In the genomic region with DNA sequence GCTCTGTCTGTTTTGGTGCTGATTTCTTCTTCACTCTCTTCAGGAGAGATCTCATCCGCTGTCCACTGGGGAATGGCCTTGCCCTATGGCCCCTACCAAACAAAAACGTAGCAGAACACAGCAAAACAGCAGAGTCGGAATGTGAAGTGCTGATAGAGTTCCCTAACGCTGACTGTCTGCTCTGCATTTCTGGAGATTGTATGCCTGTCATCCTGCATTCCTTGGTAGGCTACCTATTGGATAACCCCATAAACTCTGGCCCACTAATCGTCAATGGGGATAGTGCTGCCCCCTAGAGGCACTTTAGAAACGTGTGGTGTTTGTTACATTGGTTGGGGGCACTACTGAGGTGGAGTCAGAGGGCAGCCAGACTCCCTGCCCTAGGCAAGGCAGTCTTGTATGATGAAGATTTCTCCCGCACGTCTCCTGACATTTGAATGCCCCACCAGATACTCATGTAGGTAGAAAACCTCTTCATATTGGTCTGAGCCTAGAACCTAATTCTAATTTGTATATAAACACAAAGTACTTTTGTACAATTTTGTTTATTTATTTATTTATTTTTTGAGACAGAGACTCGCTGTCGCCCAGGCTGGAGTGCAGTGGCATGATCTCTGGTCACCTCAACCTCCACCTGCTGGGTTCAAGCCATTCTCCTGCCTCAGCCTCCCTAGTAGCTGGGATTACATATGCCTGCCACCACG, we compare ENCODE assay signal across 8 cellular contexts. TPM values are rescaled to one million over a fixed set of nuclear protein-coding genes. Genes with fewer than 3 reads are reported as not detected.
DNase-seq lines count a peak whose midpoint lies in the region; ATAC-seq and TF ChIP-seq lines count a peak whose summit lies in the region.

No MANE protein-coding gene starts in this region.

- peak overlapping the region; percentile 58 for H3K27ac Mint-ChIP-seq in progenitor cell of endocrine pancreas

- H3K9me3 Mint-ChIP-seq in progenitor cell of endocrine pancreas (ENCODE audit: low read depth): no peaks in the 10 kb centered on the region

- TF ChIP-seq CTCF in Panc1 (IDR thresholded peaks at IDR 0.05) (peak; percentile 86), heart left ventricle (IDR thresholded peaks at IDR 0.05) (peak; percentile 66 to 82 (median 72)), progenitor cell of endocrine pancreas (IDR thresholded peaks at IDR 0.05; ENCODE audit: unreplicated experiment) (peak; percentile 80)

- H3K4me1 ChIP-seq in Panc1 (ENCODE audit: control insufficient read depth, insufficient read depth, low read length) (no peaks in the 10 kb centered on the region), heart left ventricle (peaks cover 0 to 13% (median 4%) of the 10 kb centered on the region in 12 donors)

- no peak overlapping the region for H3K4me3 Mint-ChIP-seq in progenitor cell of endocrine pancreas (ENCODE audit: low read depth)

- intact Hi-C loops in Panc1 (cut with micrococcal nuclease; ENCODE audit: unreplicated experiment): no loop called here
- intact Hi-C loops in heart left ventricle (cut with DNase I): loop anchor here in 5 of 10 donors (1.0 to 5.0 kb wide), 3 partner anchors 50 to 166 kb away; a partner anchor contains a TSS

- H3K9me3 ChIP-seq in Panc1 (ENCODE audit: control insufficient read depth, insufficient read depth, low read depth, low read length): no peaks in the 10 kb centered on the region
- H3K9me3 ChIP-seq in heart left ventricle: no peaks in the 10 kb centered on the region

- H3K4me3 ChIP-seq in Panc1 (ENCODE audit: low read depth in 2 of 2, low read length in 2 of 2): no peak overlapping the region
- H3K4me3 ChIP-seq in heart left ventricle: no peak overlapping the region

- peak; percentile 78 for DNase-seq in Daoy (ENCODE audit: low read depth)
- peak; percentile 70 to 78 for DNase-seq in Kasumi-1 (lab: John Stamatoyannopoulos, UW)
- DNase-seq in Panc1 (ENCODE audit: low read depth, low spot score): no peak
- peak; percentile 21 for DNase-seq in activated naive CD4-positive, alpha-beta T cell treated with anti-CD3 and anti-CD28 coated beads, Interleukin-2, amount 50 U/mL, for 16 hours
- peak in 4 of 5 donors; percentile 50 to 66 (median 62) for DNase-seq in heart left ventricle
- peak; percentile 34 for DNase-seq in progenitor cell of endocrine pancreas (ENCODE audit: low spot score, unreplicated experiment)
- DNase-seq in epidermal melanocyte (ENCODE audit: insufficient read length, low spot score): no peak

- no TSS peak for BruUV-seq in Panc1 (replicated peaks; lab: Mats Ljungman, UMichigan)

- H3K27me3 Mint-ChIP-seq in progenitor cell of endocrine pancreas: peaks cover 11% of the 10 kb centered on the region

- 38 to 44% (median 43%) methylated on average over 11 of the region's 11 CpGs for WGBS in heart left ventricle, 4 donors

- in situ Hi-C loops in Panc1 (cut with HindIII; ENCODE audit: low pct_unique_long_range_greater_than_20kb, low sequenced_read_pairs): no loop called here

- no peaks in the 10 kb centered on the region; the same call in 1 of the 2 replicates for H3K27me3 ChIP-seq in Panc1 (ENCODE audit: control insufficient read depth, insufficient read depth, low read length)
- H3K27me3 ChIP-seq in heart left ventricle: no peaks in the 10 kb centered on the region

- POLR2A ChIA-PET in Panc1 (lab: Charles Lee): no interaction called here

- no peaks in the 10 kb centered on the region for H3K36me3 Mint-ChIP-seq in progenitor cell of endocrine pancreas (ENCODE audit: insufficient read depth)

- H3K27ac ChIP-seq in Panc1 (ENCODE audit: low read length) (no peak overlapping the region), heart left ventricle (no peak overlapping the region)

- CTCF ChIA-PET in Panc1 (lab: Charles Lee): interaction anchor here (0.6 to 1.2 kb wide), 2 partner anchors 15 to 166 kb away, joined by 3 to 4 read pairs; a partner anchor contains a TSS

- H3K4me1 Mint-ChIP-seq in progenitor cell of endocrine pancreas (ENCODE audit: low read depth): peaks cover 4% of the 10 kb centered on the region

- ATAC-seq in Panc1 (peak; percentile 93), heart left ventricle (peak; percentile 58 to 95 (median 86)), HG03280 (IDR thresholded peaks at IDR 0.05; ENCODE audit: unreplicated experiment) (no peak)

- H3K36me3 ChIP-seq in Panc1 (ENCODE audit: control insufficient read depth, insufficient read depth, low read length) (no peaks in the 10 kb centered on the region), heart left ventricle (no peaks in the 10 kb centered on the region)

- no peak for TF ChIP-seq POLR2A in heart left ventricle (IDR thresholded peaks at IDR 0.05)

RNA-seq across cellular contexts. Expression of a gene that starts 15.6 kb away (rescaled TPM):
- total RNA-seq in Daoy (2014; rRNA removed; shearing (Covaris generic)): 60.1 and 75.9 TPM in 2 replicates
- total RNA-seq in Panc1 (2021; ENCODE audit: unreplicated experiment): 27.7 TPM
- 33.6 TPM for polyA plus RNA-seq in Panc1 (2012; ENCODE audit: insufficient read length)
- total RNA-seq in heart left ventricle: 10 to 100 TPM; 27.1 to 36.4 (median 32.6) TPM
- polyA plus RNA-seq in heart left ventricle: 10 to 100 TPM; 24.7 to 31.6 TPM
- total RNA-seq in progenitor cell of endocrine pancreas: 60.1 and 62.7 TPM in 2 replicates

Comparison
In these comparisons a context has a peak if more than half of its experiments do, and no peak if none do; other contexts are left out.
1. DNase-seq: peak in Daoy (single experiment), Kasumi-1 (2 of 2), activated naive CD4-positive, alpha-beta T cell treated with anti-CD3 and anti-CD28 coated beads, Interleukin-2, amount 50 U/mL, for 16 hours (single experiment), heart left ventricle (4 of 5) and progenitor cell of endocrine pancreas (single experiment); none in Panc1 (single experiment) and epidermal melanocyte (single experiment).
2. Peak in every context shown above with its lines, with median percentiles within 50 percentile points of each other: CTCF ChIP-seq.